In genomic region chr4:127698789-127699200, GRCh38 we compare ENCODE assay signal across 10 cellular contexts. TPM values are rescaled to one million over a fixed set of nuclear protein-coding genes. Genes with fewer than 3 reads are reported as not detected.
A peak's percentile ranks its signal among the peaks of the same experiment; 100 is the strongest.
DNase-seq lines count a peak whose midpoint lies in the region; ATAC-seq, FAIRE-seq and TF ChIP-seq lines count a peak whose summit lies in the region.
"Had no signal": no experiment of that assay in that cellular context is flagged by ENCODE, and none has a peak within 500 bp of the region (broad histone marks: within the 10 kb centered on the region; RNA-seq: fewer than 3 reads in every experiment).

No MANE protein-coding gene starts in this region.

- POLR2A ChIA-PET in GM12878 (lab: Charles Lee) = no interaction called here

- SMC1A ChIA-PET in GM12878 (lab: Charles Lee; ENCODE audit: uncharacterized antibody, unreplicated experiment) = interaction anchor here (1.0 to 1.6 kb wide), 3 partner anchors 12 to 173 kb away, joined by 3 to 4 read pairs (median 3); no protein-coding TSS in a partner anchor

- no TSS peak for BruUV-seq in GM12878 (replicated peaks; lab: Mats Ljungman, UMichigan)

- H2AFZ ChIP-seq in GM12878 (ENCODE audit: control insufficient read depth, low read depth, low read length) = no peak overlapping the region

- peaks cover 3% of the 10 kb centered on the region; the same call in 1 of the 2 replicates for H3K4me1 ChIP-seq in GM12878 (ENCODE audit: control insufficient read depth, insufficient read depth, low read length)
- no peaks in the 10 kb centered on the region for H3K4me1 ChIP-seq in upper lobe of right lung

- WGBS in GM12878 (ENCODE audit: insufficient coverage, insufficient replicate concordance, low lambda C conversion rate, missing lambda C conversion rate) = 1% methylated on average over 4 of the region's 4 CpGs

- H3K79me2 ChIP-seq in GM12878 (ENCODE audit: control insufficient read depth, insufficient read depth, low read length) = no peaks in the 10 kb centered on the region

- peak overlapping the region; percentile 47 for H3K4me2 ChIP-seq in GM12878 (ENCODE audit: control insufficient read depth, insufficient read depth)

- TF ChIP-seq POLR2A in GM12878 (IDR thresholded peaks at IDR 0.05; ENCODE audit: low read depth, low read length) = no peak

- H3K36me3 ChIP-seq in GM12878 (ENCODE audit: control insufficient read depth in 2 of 2, insufficient read depth in 2 of 2, low read length in 1 of 2) (no peaks in the 10 kb centered on the region), upper lobe of right lung (no peaks in the 10 kb centered on the region)
- H3K36me3 ChIP-seq: neutrophil had no signal

- H3K9ac ChIP-seq in GM12878 (ENCODE audit: control insufficient read depth, insufficient read depth, low read length) = no peak overlapping the region

- CTCF ChIA-PET in GM12878 (lab: Yijun Ruan, JAX) = interaction anchor here (0.9 kb wide), 1 partner anchor 29 kb away, joined by 3 read pairs; no protein-coding TSS in a partner anchor

- peak; percentile 100 for ATAC-seq in GM19463 (IDR thresholded peaks at IDR 0.05; ENCODE audit: unreplicated experiment)
- ATAC-seq in HG03432 (IDR thresholded peaks at IDR 0.05; ENCODE audit: unreplicated experiment) = peak; percentile 100
- peak; percentile 100 for ATAC-seq in GM12878
- peak; percentile 73 for ATAC-seq in upper lobe of right lung

- TF ChIP-seq EP300 in GM12878 (IDR thresholded peaks at IDR 0.05; ENCODE audit: borderline replicate concordance in 1 of 2, control insufficient read depth in 1 of 2, low read depth in 2 of 2, low read length in 2 of 2) = peak; percentile 82 to 97

- H3K27ac ChIP-seq in GM12878 (ENCODE audit: control insufficient read depth, insufficient read depth) (no peak overlapping the region), upper lobe of right lung (no peak overlapping the region)
- H3K27ac ChIP-seq: neutrophil had no signal

- in situ Hi-C loops in GM12878 (cut with MboI) = no loop called here

- DNase-seq in AG08395 (ENCODE audit: low spot score) = peak; percentile 26
- peak; percentile 83 for DNase-seq in GM12878 (ENCODE audit: low read depth, low spot score)
- no peak for DNase-seq in upper lobe of right lung
- no peak for DNase-seq in mesenteric fat pad (ENCODE audit: low spot score)
- no peak for DNase-seq in activated effector memory CD4-positive, alpha-beta T cell treated with Interleukin-2 at 50 U/mL for 16 hours
- DNase-seq in activated naive CD4-positive, alpha-beta T cell treated with anti-CD3 and anti-CD28 coated beads, Interleukin-2, amount 50 U/mL, for 16 hours = no peak

- TF ChIP-seq CTCF in GM12878 (IDR thresholded peaks at IDR 0.05 in 2 of 3, conservative IDR thresholded peaks at IDR 0.05 in 1 of 3; ENCODE audit: control insufficient read depth in 2 of 3, extremely low read depth in 1 of 3, insufficient read depth in 1 of 3, low read depth in 3 of 3, low read length in 3 of 3) = no peak
- TF ChIP-seq CTCF in upper lobe of right lung (IDR thresholded peaks at IDR 0.05) = no peak

- RAD21 ChIA-PET in GM12878 (lab: Charles Lee; ENCODE audit: unreplicated experiment) = no interaction called here

- TF ChIP-seq RAD21 in GM12878 (IDR thresholded peaks at IDR 0.05; ENCODE audit: insufficient read depth, low read depth, low read length) = no peak

- no peaks in the 10 kb centered on the region for H3K27me3 ChIP-seq in GM12878 (replicated peaks in 1 of 2; ENCODE audit: control insufficient read depth in 2 of 2, insufficient read depth in 2 of 2, low read length in 1 of 2)
- H3K27me3 ChIP-seq in upper lobe of right lung = no peaks in the 10 kb centered on the region
- H3K27me3 ChIP-seq: neutrophil had no signal

- peak; percentile 97 for FAIRE-seq in GM12878 (lab: Jason Lieb, UNC)

- H3K4me3 ChIP-seq in GM12878 (no peak overlapping the region), upper lobe of right lung (no peak overlapping the region)

- H4K20me1 ChIP-seq in GM12878 (ENCODE audit: control insufficient read depth, insufficient read depth) = no peaks in the 10 kb centered on the region

- intact Hi-C loops in GM12878 (cut with micrococcal nuclease; ENCODE audit: unreplicated experiment) (loop anchor here (2.0 kb wide), 1 partner anchor 84 kb away; the partner anchor contains the start of gene HSPA4L), upper lobe of right lung (cut with DNase I) (no loop called here)

- H3K9me3 ChIP-seq in GM12878 (replicated peaks; ENCODE audit: control insufficient read depth, insufficient read depth, low read length) (no peaks in the 10 kb centered on the region), upper lobe of right lung (no peaks in the 10 kb centered on the region)
- H3K9me3 ChIP-seq: neutrophil had no signal

TF ChIP-seq in GM12878, 131 proteins besides CTCF, POLR2A, EP300 and RAD21 (continues in another document):
- no peak for TF ChIP-seq SMARCA5 (IDR thresholded peaks at IDR 0.05)
- TF ChIP-seq CBFB (IDR thresholded peaks at IDR 0.05; ENCODE audit: low read depth) = peak; percentile 92
- TF ChIP-seq EGR1 (IDR thresholded peaks at IDR 0.05; ENCODE audit: borderline replicate concordance in 1 of 2, low read depth in 2 of 2, low read length in 2 of 2) = no peak
- TF ChIP-seq ZNF207 (IDR thresholded peaks at IDR 0.05; ENCODE audit: borderline replicate concordance) = no peak
- TF ChIP-seq PKNOX1 (IDR thresholded peaks at IDR 0.05) = peak; percentile 64; the same call in 1 of the 2 replicates
- TF ChIP-seq CHD4 (IDR thresholded peaks at IDR 0.05) = no peak
- no peak for TF ChIP-seq ZBTB11 (CRISPR knock-in tag; IDR thresholded peaks at IDR 0.05)
- peak; percentile 57; the same call in 1 of the 2 replicates for TF ChIP-seq TBL1XR1 (IDR thresholded peaks at IDR 0.05; ENCODE audit: low read depth, low read length)
- peak; percentile 98 for TF ChIP-seq DPF2 (IDR thresholded peaks at IDR 0.05)

RNA-seq across cellular contexts. Expression of gene SLC25A31, which starts 31.4 kb away (rescaled TPM):
- not detected in 2 replicates for total RNA-seq in GM12878 (2013; cell fraction: nucleolus; rRNA removed)
- total RNA-seq in GM12878 (2014; rRNA removed) = not detected in 2 replicates
- not detected in 2 replicates for total RNA-seq in GM12878 (2014; rRNA removed; fragmentation: Illumina TruSeq; extraction: Trizol)
- total RNA-seq in GM12878 (2021) = not detected in 2 replicates
- polyA plus RNA-seq in GM12878 (2011; ENCODE audit: low read depth) = not detected
- polyA plus RNA-seq in GM12878 (2011; rRNA removed) = not detected in 2 replicates
- polyA plus RNA-seq in GM12878 (2011; cell fraction: cytosol; rRNA removed) = not detected in 2 replicates
- polyA plus RNA-seq in GM12878 (2011; cell fraction: nucleus; rRNA removed) = not detected in 2 replicates
- not detected in 2 replicates for polyA plus RNA-seq in GM12878 (2012)
- polyA plus RNA-seq in GM12878 (2014; fragmentation: Illumina TruSeq; extraction: Trizol) = not detected in 2 replicates
- polyA plus RNA-seq in GM12878 (2014; fragmentation: Nextera tagmentation; extraction: Ambion mirVana) = not detected
- not detected in 2 replicates for polyA plus RNA-seq in GM12878 (2014; rRNA removed)
- polyA plus RNA-seq in GM12878 (2016; fragmentation: Nextera tagmentation; extraction: Ambion mirVana) = not detected
- not detected in 2 replicates for polyA minus RNA-seq in GM12878 (2011; rRNA and poly(A)+ RNA removed)
- not detected in 2 replicates for polyA minus RNA-seq in GM12878 (2011; cell fraction: cytosol; rRNA and poly(A)+ RNA removed)
- not detected in 2 replicates for polyA minus RNA-seq in GM12878 (2011; cell fraction: nucleus; rRNA and poly(A)+ RNA removed)
- not detected for total RNA-seq in upper lobe of right lung
- total RNA-seq in mesenteric fat pad = not detected
- total RNA-seq: activated CD8-positive, alpha-beta memory T cell treated with anti-CD3 and anti-CD28 coated beads for 36 hours had no signal

Comparison
In these comparisons a context has a peak if more than half of its experiments do, and no peak if none do; other contexts are left out.
1. DNase-seq: peak in AG08395 (single experiment) and GM12878 (single experiment); none in upper lobe of right lung (single experiment), mesenteric fat pad (single experiment), activated effector memory CD4-positive, alpha-beta T cell treated with Interleukin-2 at 50 U/mL for 16 hours (single experiment) and activated naive CD4-positive, alpha-beta T cell treated with anti-CD3 and anti-CD28 coated beads, Interleukin-2, amount 50 U/mL, for 16 hours (single experiment).
2. Peak in every context shown above with its lines, with median percentiles within 50 percentile points of each other: ATAC-seq.